Comparison of ENCODE assay signal across 15 cellular contexts in genomic region chr2:182072861-182073260, GRCh38.
DNase-seq lines count a peak whose midpoint lies in the region; ATAC-seq and TF ChIP-seq lines count a peak whose summit lies in the region.
"Had no signal": no experiment of that assay in that cellular context is flagged by ENCODE, and none has a peak within 500 bp of the region (broad histone marks: within the 10 kb centered on the region; RNA-seq: fewer than 3 reads in every experiment).

No MANE protein-coding gene starts in this region.

- H3K9me3 Mint-ChIP-seq in activated T-cell treated with anti-CD3 and anti-CD28 coated beads, Interleukin-2, amount 50 U/mL, for 72 hours, result no peaks in the 10 kb centered on the region
- H3K9me3 Mint-ChIP-seq: HFFc6 had no signal

- no peak overlapping the region for H2BK15ac ChIP-seq in neuronal stem cell (ENCODE audit: low read length)

- intact Hi-C loops in cardiac septum (cut with DNase I), result no loop called here
- intact Hi-C loops in left ventricle myocardium superior (cut with micrococcal nuclease), result no loop called here

- H3K9ac ChIP-seq in fibroblast of lung (ENCODE audit: insufficient read depth, low read length), result no peak overlapping the region
- H3K9ac ChIP-seq in neuronal stem cell (ENCODE audit: low read depth, low read length, poor library complexity), result no peak overlapping the region
- H3K9ac ChIP-seq: BLaER1 treated with 17β-estradiol and CSF1 and Interleukin-3, amounts not matched to agents 10 nM and 100 nM had no signal

- H2BK5ac ChIP-seq in neuronal stem cell (ENCODE audit: low read length), result no peak overlapping the region

- no peaks in the 10 kb centered on the region for H3K36me3 ChIP-seq in fibroblast of lung (ENCODE audit: control insufficient read depth, insufficient read depth, low read length)
- H3K36me3 ChIP-seq in neuronal stem cell (replicated peaks in 1 of 2; ENCODE audit: control insufficient read depth in 2 of 2, insufficient read depth in 2 of 2, low read length in 2 of 2), result no peaks in the 10 kb centered on the region
- H3K36me3 ChIP-seq: BLaER1 treated with 17β-estradiol and CSF1 and Interleukin-3, amounts not matched to agents 10 nM and 100 nM had no signal

- H3K4me2 ChIP-seq in fibroblast of lung (ENCODE audit: extremely low read depth, insufficient read depth, low read length), result no peak overlapping the region
- no peak overlapping the region for H3K4me2 ChIP-seq in neuronal stem cell (ENCODE audit: insufficient read depth, low read length, poor library complexity, severe bottlenecking)
- H3K4me2 ChIP-seq: BLaER1 treated with 17β-estradiol and CSF1 and Interleukin-3, amounts not matched to agents 10 nM and 100 nM had no signal

- H4K8ac ChIP-seq in neuronal stem cell (ENCODE audit: low read depth, low read length), result no peak overlapping the region

- H3K23ac ChIP-seq in neuronal stem cell (ENCODE audit: low read depth, low read length, poor library complexity), result no peak overlapping the region

- no peak overlapping the region for H3K4me3 Mint-ChIP-seq in activated T-cell treated with anti-CD3 and anti-CD28 coated beads, Interleukin-2, amount 50 U/mL, for 72 hours
- H3K4me3 Mint-ChIP-seq: CD4-positive, CD25-positive, alpha-beta regulatory T cell; HFFc6 had no signal

- no peak overlapping the region for H4K91ac ChIP-seq in neuronal stem cell (ENCODE audit: low read depth, low read length, poor library complexity)

- H3K27me3 ChIP-seq in fibroblast of lung (ENCODE audit: control insufficient read depth, insufficient read depth, low read length) (no peaks in the 10 kb centered on the region), neuronal stem cell (ENCODE audit: control insufficient read depth in 3 of 3, insufficient read depth in 3 of 3, low read depth in 1 of 3, low read length in 3 of 3) (no peaks in the 10 kb centered on the region)
- H3K27me3 ChIP-seq: BLaER1 treated with 17β-estradiol and CSF1 and Interleukin-3, amounts not matched to agents 10 nM and 100 nM had no signal

- ATAC-seq in left ventricle myocardium superior, result no peak
- no peak for ATAC-seq in GM19467 (IDR thresholded peaks at IDR 0.05; ENCODE audit: unreplicated experiment)
- no peak for ATAC-seq in activated T-cell treated with anti-CD3 and anti-CD28 coated beads, Interleukin-2, amount 50 U/mL, for 72 hours (replicated peaks in 1 of 2)

- H3K4me1 ChIP-seq in fibroblast of lung (ENCODE audit: control insufficient read depth, extremely low read depth, insufficient read depth, low read length) (peaks cover 4% of the 10 kb centered on the region), neuronal stem cell (ENCODE audit: control insufficient read depth in 2 of 2, insufficient read depth in 1 of 2, low read depth in 1 of 2, low read length in 2 of 2) (peaks cover 3 to 4% of the 10 kb centered on the region in 2 donors)
- H3K4me1 ChIP-seq: BLaER1 treated with 17β-estradiol and CSF1 and Interleukin-3, amounts not matched to agents 10 nM and 100 nM had no signal

- H3K9me3 ChIP-seq in fibroblast of lung (ENCODE audit: control insufficient read depth, insufficient read depth, low read depth, low read length), result no peaks in the 10 kb centered on the region
- no peaks in the 10 kb centered on the region for H3K9me3 ChIP-seq in neuronal stem cell (replicated peaks in 1 of 2; ENCODE audit: control insufficient read depth in 2 of 2, insufficient read depth in 1 of 2, low read depth in 1 of 2, low read length in 2 of 2)

- H2AFZ ChIP-seq in fibroblast of lung (ENCODE audit: low read length), result peak overlapping the region; percentile 34
- peak overlapping the region; percentile 47 for H2AFZ ChIP-seq in neuronal stem cell (ENCODE audit: low read length)

- H3K79me1 ChIP-seq in neuronal stem cell (ENCODE audit: low read depth, low read length), result no peaks in the 10 kb centered on the region

- no peaks in the 10 kb centered on the region for H3K27me3 Mint-ChIP-seq in activated T-cell treated with anti-CD3 and anti-CD28 coated beads, Interleukin-2, amount 50 U/mL, for 72 hours (ENCODE audit: low read depth)
- H3K27me3 Mint-ChIP-seq: CD4-positive, CD25-positive, alpha-beta regulatory T cell had no signal

- TF ChIP-seq CTCF in fibroblast of lung (conservative IDR thresholded peaks at IDR 0.05 in 1 of 2, IDR thresholded peaks at IDR 0.05 in 1 of 2; ENCODE audit: low read depth in 1 of 2, low read length in 2 of 2), result no peak

- no peak overlapping the region for H2BK120ac ChIP-seq in neuronal stem cell (ENCODE audit: low read depth, low read length)

- no peak overlapping the region for H2BK12ac ChIP-seq in neuronal stem cell (ENCODE audit: low read length)

- DNase-seq in cardiac septum (ENCODE audit: low spot score), result peak; percentile 70
- no peak for DNase-seq in left ventricle myocardium superior
- peak in 1 of 2 donors; percentile 14 for DNase-seq in fibroblast of lung (ENCODE audit: low read depth in 2 of 2)
- no peak for DNase-seq in neuronal stem cell (ENCODE audit: low spot score)
- DNase-seq in D341Med (ENCODE audit: low spot score), result no peak
- DNase-seq in activated T-cell treated with anti-CD3 and anti-CD28 coated beads, Interleukin-2, amount 50 U/mL, for 72 hours, result no peak
- DNase-seq: ACHN; CD4-positive, CD25-positive, alpha-beta regulatory T cell; DMS 273 treated with DMSO at 0.1 percent for 48 hours; DMS79 treated with DMSO at 0.1 percent for 48 hours; EL; HCEC 1CT; HFFc6 had no signal

- no peaks in the 10 kb centered on the region for H3K79me2 ChIP-seq in fibroblast of lung (ENCODE audit: control insufficient read depth, insufficient read depth, low read length)

- no peak overlapping the region for H3K4ac ChIP-seq in neuronal stem cell (ENCODE audit: low read length)

- no peaks in the 10 kb centered on the region for H3K4me1 Mint-ChIP-seq in activated T-cell treated with anti-CD3 and anti-CD28 coated beads, Interleukin-2, amount 50 U/mL, for 72 hours (ENCODE audit: low read depth)

- no CpG with 5 or more reads among the region's 6 CpGs for WGBS in neuronal stem cell (ENCODE audit: extremely low coverage in 2 of 2, insufficient read length in 2 of 2, insufficient replicate concordance in 1 of 2), 2 donors

- no peaks in the 10 kb centered on the region for H4K20me1 ChIP-seq in fibroblast of lung (ENCODE audit: control insufficient read depth, extremely low read depth, insufficient read depth, low read length)
- H4K20me1 ChIP-seq: BLaER1 treated with 17β-estradiol and CSF1 and Interleukin-3, amounts not matched to agents 10 nM and 100 nM had no signal

- no peaks in the 10 kb centered on the region for H3K36me3 Mint-ChIP-seq in activated T-cell treated with anti-CD3 and anti-CD28 coated beads, Interleukin-2, amount 50 U/mL, for 72 hours (ENCODE audit: insufficient read depth in 2 of 2)
- H3K36me3 Mint-ChIP-seq: CD4-positive, CD25-positive, alpha-beta regulatory T cell had no signal

- H2AK5ac ChIP-seq in neuronal stem cell (ENCODE audit: low read depth, low read length), result no peak overlapping the region

- no peak overlapping the region for H3K18ac ChIP-seq in neuronal stem cell (ENCODE audit: low read length)

- H3K27ac ChIP-seq in fibroblast of lung (ENCODE audit: insufficient read depth, low read length) (no peak overlapping the region), neuronal stem cell (replicated peaks; ENCODE audit: low read length) (no peak overlapping the region)
- H3K27ac ChIP-seq: BLaER1 treated with 17β-estradiol and CSF1 and Interleukin-3, amounts not matched to agents 10 nM and 100 nM had no signal

- no peak overlapping the region for H3K27ac Mint-ChIP-seq in activated T-cell treated with anti-CD3 and anti-CD28 coated beads, Interleukin-2, amount 50 U/mL, for 72 hours
- H3K27ac Mint-ChIP-seq: CD4-positive, CD25-positive, alpha-beta regulatory T cell; HFFc6 had no signal

- H3K14ac ChIP-seq in neuronal stem cell (ENCODE audit: low read length), result no peak overlapping the region

- no peak overlapping the region for H3K4me3 ChIP-seq in fibroblast of lung (replicated peaks in 1 of 4; ENCODE audit: control extremely low read depth in 1 of 4, insufficient read depth in 1 of 4, low read depth in 3 of 4, low read length in 4 of 4)
- no peak overlapping the region for H3K4me3 ChIP-seq in neuronal stem cell (ENCODE audit: low read length in 2 of 2)
- H3K4me3 ChIP-seq: BLaER1 treated with 17β-estradiol and CSF1 and Interleukin-3, amounts not matched to agents 10 nM and 100 nM had no signal
